Comparison of ENCODE assay signal across 28 cellular contexts in genomic region chr6:13346245-13346644, GRCh38.
"Had no signal": no experiment of that assay in that cellular context is flagged by ENCODE, and none has a peak within 500 bp of the region (broad histone marks: within the 10 kb centered on the region; RNA-seq: fewer than 3 reads in every experiment).

No MANE protein-coding gene starts in this region.

- H3K36me3 ChIP-seq: esophagus muscularis mucosa, gastroesophageal sphincter, heart left ventricle, left lung, lower lobe of right lung had no signal

- H3K79me2 ChIP-seq: hepatocyte had no signal

- DNase-seq: dermis blood vessel endothelial cell; dorsolateral prefrontal cortex; effector CD4-positive, alpha-beta T cell; effector memory CD4-positive, alpha-beta T cell; erythroblast; foreskin keratinocyte; heart left ventricle; hypothalamus; immature natural killer cell; islet precursor cell; kidney; kidney glomerular epithelial cell; left colon; left lung; left ventricle myocardium superior; lower lobe of right lung; mesendoderm; midbrain; naive thymus-derived CD4-positive, alpha-beta T cell had no signal

- H3K4me3 ChIP-seq: coronary artery, dorsolateral prefrontal cortex, esophagus muscularis mucosa, gastroesophageal sphincter, heart left ventricle, hepatocyte, left lung, lower lobe of right lung had no signal

- H3K4me1 ChIP-seq: esophagus muscularis mucosa, foreskin keratinocyte, gastroesophageal sphincter, left lung, lower lobe of right lung had no signal

- H3K27ac ChIP-seq: coronary artery, dorsolateral prefrontal cortex, epithelial cell of prostate, esophagus muscularis mucosa, foreskin keratinocyte, gastroesophageal sphincter, heart left ventricle, hepatocyte, left lung, lower lobe of right lung had no signal

- FAIRE-seq: colon, endothelial cell of umbilical vein, frontal cortex, kidney had no signal

- ATAC-seq: foreskin keratinocyte; gastroesophageal sphincter; heart left ventricle; left colon; left lung; left ventricle myocardium superior; lower lobe of right lung; naive thymus-derived CD4-positive, alpha-beta T cell had no signal

- H3K27me3 Mint-ChIP-seq: memory B cell; naive thymus-derived CD4-positive, alpha-beta T cell had no signal

- H3K4me3 Mint-ChIP-seq: immature natural killer cell; memory B cell; naive thymus-derived CD4-positive, alpha-beta T cell had no signal

- H3K4me1 Mint-ChIP-seq: immature natural killer cell had no signal

- H3K27ac Mint-ChIP-seq: immature natural killer cell; memory B cell; naive thymus-derived CD4-positive, alpha-beta T cell had no signal

- H3K27me3 ChIP-seq: dorsolateral prefrontal cortex, esophagus muscularis mucosa, foreskin keratinocyte, gastroesophageal sphincter, heart left ventricle, hepatocyte, left lung had no signal

- H3K4me2 ChIP-seq: hepatocyte had no signal

- H2AFZ ChIP-seq: hepatocyte had no signal
